1 cellular context compared by ENCODE assay signal in genomic region chr11:65165847-65166317, GRCh38.
TF ChIP-seq lines count a peak whose summit lies in the region.

No MANE protein-coding gene starts in this region.

TF ChIP-seq in endothelial cell of umbilical vein, 7 proteins besides CTCF, POLR2A, EP300 and RAD21:
- TF ChIP-seq JUN (IDR thresholded peaks at IDR 0.05; ENCODE audit: borderline replicate concordance, insufficient read depth, insufficient read length, low read depth): no peak
- TF ChIP-seq MAX (IDR thresholded peaks at IDR 0.05; ENCODE audit: insufficient read depth, insufficient read length): no peak
- TF ChIP-seq POLR2AphosphoS5 (IDR thresholded peaks at IDR 0.05; ENCODE audit: insufficient read depth, low read depth, low read length): no peak
- no peak for TF ChIP-seq FOS (IDR thresholded peaks at IDR 0.05; ENCODE audit: borderline replicate concordance, insufficient read depth, low read length)
- no peak for TF ChIP-seq MYC (IDR thresholded peaks at IDR 0.05; ENCODE audit: low read depth, low read length)
- no peak for TF ChIP-seq GATA2 (IDR thresholded peaks at IDR 0.05; ENCODE audit: insufficient read depth, insufficient read length, low read depth, low read length)
- TF ChIP-seq EZH2 (IDR thresholded peaks at IDR 0.05; ENCODE audit: borderline replicate concordance, low read depth, low read length, severe bottlenecking): no peak
